In the genomic region with DNA sequence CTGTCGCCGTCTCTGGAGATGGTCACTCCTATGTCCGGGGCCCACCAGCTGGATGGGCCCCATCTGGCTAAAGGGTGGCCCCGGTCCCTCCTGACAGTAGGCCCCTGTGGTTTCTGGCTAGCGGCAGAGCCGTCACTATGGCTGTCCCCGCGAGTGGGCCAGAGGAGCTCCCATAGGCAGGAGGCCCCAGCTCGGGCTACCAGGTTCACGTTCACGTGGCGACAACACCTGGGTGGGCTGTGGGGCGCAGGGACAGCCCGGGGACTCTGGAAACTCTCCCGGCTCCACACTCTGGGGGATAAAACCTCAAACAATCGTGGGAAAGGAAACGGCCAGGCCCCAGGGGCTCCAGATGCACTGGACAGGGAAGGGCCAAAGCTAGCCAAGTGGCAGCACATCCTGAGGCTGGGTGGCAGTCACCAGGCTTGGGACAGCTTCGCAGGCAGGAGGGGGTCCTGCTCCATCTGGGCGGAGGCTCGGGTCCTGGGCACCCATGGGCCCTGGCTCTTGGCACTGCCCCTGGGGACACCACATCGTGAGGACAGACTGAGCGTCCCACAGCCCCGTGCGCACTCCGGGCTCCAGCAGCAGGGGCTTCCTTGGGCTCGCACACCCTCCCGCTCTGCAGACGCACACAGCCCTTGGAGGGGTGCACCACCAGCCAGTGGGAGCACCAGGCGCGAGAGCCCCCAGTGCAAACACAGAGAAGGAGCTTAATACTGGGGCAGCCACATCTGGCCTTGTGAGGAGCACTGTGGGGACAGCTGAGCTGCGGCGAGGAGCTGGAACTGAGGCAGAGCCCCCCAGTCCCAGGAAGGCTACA, we compare ENCODE assay signal across 9 cellular contexts. TPM values are rescaled to one million over a fixed set of nuclear protein-coding genes. Genes with fewer than 3 reads are reported as not detected.
DNase-seq lines count a peak whose midpoint lies in the region; ATAC-seq, FAIRE-seq and TF ChIP-seq lines count a peak whose summit lies in the region.
"Had no signal": no experiment of that assay in that cellular context is flagged by ENCODE, and none has a peak within 500 bp of the region (broad histone marks: within the 10 kb centered on the region; RNA-seq: fewer than 3 reads in every experiment).

No MANE protein-coding gene starts in this region.

- H3K4me1 ChIP-seq in DND-41 (ENCODE audit: insufficient read depth, low read length) (peaks cover 61% of the 10 kb centered on the region), Peyer's patch (peaks cover 0 to 66% (median 23%) of the 10 kb centered on the region in 4 donors), psoas muscle (peaks cover 10% of the 10 kb centered on the region), ovary (ENCODE audit: insufficient read depth) (peaks cover 5% of the 10 kb centered on the region), kidney (ENCODE audit: control insufficient read depth in 1 of 2, insufficient read depth in 1 of 2, low read depth in 1 of 2, low read length in 2 of 2) (peaks cover 7 to 34% of the 10 kb centered on the region in 2 donors)

- H3K9me3 Mint-ChIP-seq in central memory CD8-positive, alpha-beta T cell: no peaks in the 10 kb centered on the region

- peak overlapping the region; percentile 94 for H3K4me3 Mint-ChIP-seq in central memory CD8-positive, alpha-beta T cell

- H3K27me3 ChIP-seq in DND-41 (ENCODE audit: insufficient read depth, low read length, poor library complexity) (no peaks in the 10 kb centered on the region), Peyer's patch (no peaks in the 10 kb centered on the region), psoas muscle (ENCODE audit: insufficient read depth in 3 of 3, low read length in 2 of 3) (no peaks in the 10 kb centered on the region), ovary (no peaks in the 10 kb centered on the region)

- H3K79me2 ChIP-seq in DND-41 (ENCODE audit: insufficient read depth, low read length): peaks cover 65% of the 10 kb centered on the region

- H3K9ac ChIP-seq in DND-41 (ENCODE audit: low read depth, low read length): peak overlapping the region; percentile 78
- H3K9ac ChIP-seq in kidney (ENCODE audit: low read length in 2 of 2): no peak overlapping the region

- no peaks in the 10 kb centered on the region for H3K9me3 ChIP-seq in DND-41 (ENCODE audit: insufficient read depth, low read length, severe bottlenecking)
- no peaks in the 10 kb centered on the region for H3K9me3 ChIP-seq in Peyer's patch
- H3K9me3 ChIP-seq in psoas muscle: no peaks in the 10 kb centered on the region
- no peaks in the 10 kb centered on the region for H3K9me3 ChIP-seq in ovary
- no peaks in the 10 kb centered on the region for H3K9me3 ChIP-seq in kidney (ENCODE audit: control insufficient read depth in 1 of 2, low read length in 2 of 2)

- TF ChIP-seq CTCF in DND-41 (IDR thresholded peaks at IDR 0.05; ENCODE audit: borderline replicate concordance, extremely low read depth, low read length, poor library complexity, severe bottlenecking) (no peak), Peyer's patch (IDR thresholded peaks at IDR 0.05) (no peak), psoas muscle (IDR thresholded peaks at IDR 0.05) (no peak), ovary (IDR thresholded peaks at IDR 0.05) (no peak), kidney (IDR thresholded peaks at IDR 0.05; ENCODE audit: borderline replicate concordance, extremely low read depth, insufficient read depth) (no peak)

- FAIRE-seq in kidney (lab: Jason Lieb, UNC): no peak

- H3K36me3 Mint-ChIP-seq in central memory CD8-positive, alpha-beta T cell (ENCODE audit: insufficient read depth): peaks cover 43% of the 10 kb centered on the region

- H2AFZ ChIP-seq in DND-41 (ENCODE audit: low read depth, low read length): no peak overlapping the region

- peak overlapping the region; percentile 96 for H3K27ac Mint-ChIP-seq in central memory CD8-positive, alpha-beta T cell (ENCODE audit: low read depth)

- intact Hi-C loops in psoas muscle (cut with DNase I): no loop called here
- intact Hi-C loops in ovary (cut with DNase I): no loop called here
- intact Hi-C loops in kidney (cut with DNase I): no loop called here

- DNase-seq in DND-41 (no peak), Peyer's patch (peak in 1 of 3 donors; percentile 28), psoas muscle (no peak), NCI-H1092 (lab: John Stamatoyannopoulos, UW) (no peak), ovary (no peak), kidney (no peak)
- DNase-seq in central memory CD8-positive, alpha-beta T cell (ENCODE audit: low spot score in 2 of 2): no peak
- DNase-seq: DMS79 treated with DMSO at 0.1 percent for 48 hours had no signal

- H4K20me1 ChIP-seq in DND-41 (ENCODE audit: insufficient read depth, low read length): peaks cover 33% of the 10 kb centered on the region

- ATAC-seq in DND-41 (ENCODE audit: insufficient read depth, low read depth): no peak
- no peak for ATAC-seq in central memory CD8-positive, alpha-beta T cell (replicated peaks; ENCODE audit: extremely low read depth, poor library complexity, severe bottlenecking)
- no peak for ATAC-seq in psoas muscle
- ATAC-seq in GM19328 (IDR thresholded peaks at IDR 0.05; ENCODE audit: unreplicated experiment): no peak

- no peak for TF ChIP-seq EP300 in ovary (IDR thresholded peaks at IDR 0.05)

- H3K27me3 Mint-ChIP-seq in central memory CD8-positive, alpha-beta T cell: no peaks in the 10 kb centered on the region

- peaks cover 33% of the 10 kb centered on the region for H3K4me1 Mint-ChIP-seq in central memory CD8-positive, alpha-beta T cell

- TF ChIP-seq POLR2A in Peyer's patch (IDR thresholded peaks at IDR 0.05) (no peak), ovary (IDR thresholded peaks at IDR 0.05) (no peak)

- 63 to 74% (median 69%) methylated on average over 31 to 32 of the region's 32 CpGs for WGBS in psoas muscle, 3 donors
- 80 to 87% (median 80%) methylated on average over 23 to 32 of the region's 32 CpGs for WGBS in ovary, 3 donors

- H3K4me2 ChIP-seq in DND-41 (ENCODE audit: insufficient read depth, low read length): peak overlapping the region; percentile 100

- H3K27ac ChIP-seq in DND-41 (ENCODE audit: low read length) (peak overlapping the region; percentile 98), Peyer's patch (peak overlapping the region; percentile 90 to 99 (median 90)), psoas muscle (peak overlapping the region; percentile 23), ovary (no peak overlapping the region), kidney (ENCODE audit: low read depth in 2 of 2, low read length in 2 of 2) (peak overlapping the region in 1 of 2 donors; percentile 65)

- peaks cover 50% of the 10 kb centered on the region for H3K36me3 ChIP-seq in DND-41 (ENCODE audit: insufficient read depth, low read length)
- H3K36me3 ChIP-seq in Peyer's patch: peaks cover 0 to 33% (median 0%) of the 10 kb centered on the region in 3 donors
- H3K36me3 ChIP-seq in psoas muscle (ENCODE audit: insufficient read depth in 1 of 2, low read depth in 1 of 2): peaks cover 3 to 52% of the 10 kb centered on the region in 2 donors
- peaks cover 2% of the 10 kb centered on the region for H3K36me3 ChIP-seq in ovary
- peaks cover 3 to 4% of the 10 kb centered on the region in 2 donors for H3K36me3 ChIP-seq in kidney (ENCODE audit: control insufficient read depth in 1 of 2, insufficient read depth in 2 of 2, low read length in 2 of 2)

- H3K4me3 ChIP-seq in DND-41 (ENCODE audit: low read depth in 1 of 2, low read length in 2 of 2) (peak overlapping the region in 1 of 2 experiments; percentile 60; a peak in 2 of 4 replicates), Peyer's patch (peak overlapping the region; percentile 9 to 100 (median 59)), psoas muscle (peak overlapping the region; percentile 38), ovary (no peak overlapping the region), kidney (ENCODE audit: low read length in 2 of 2) (no peak overlapping the region)

RNA-seq across cellular contexts. Expression of a gene that starts 4.5 kb away (rescaled TPM):
- total RNA-seq in Peyer's patch (10 to 100 TPM; 14.5 to 64.4 (median 23.1) TPM), psoas muscle (10 to 100 TPM; 13.4 to 22.9 (median 15.7) TPM), ovary (10 to 100 TPM; 17.3 to 26.5 (median 22.2) TPM), kidney (31.4 TPM)
- polyA plus RNA-seq in psoas muscle (10 to 100 TPM; 10.1 to 14.9 (median 12.1) TPM), ovary (10 to 100 TPM in 1 of 2 donors, 1 to 10 TPM in 1; 4.7 to 14.0 TPM), kidney (ENCODE audit: insufficient read depth, low read depth, low replicate concordance) (16.3 TPM)

RNA-seq across cellular contexts. Expression of a gene that starts 4.6 kb away (rescaled TPM):
- total RNA-seq in Peyer's patch (10 to 100 TPM in 2 of 4 donors, 1 to 10 TPM in 2; 3.9 to 25.1 (median 9.3) TPM), psoas muscle (10 to 100 TPM; 12.4 to 24.1 (median 19.6) TPM), ovary (10 to 100 TPM in 6 of 7 donors, 1 to 10 TPM in 1; 8.2 to 36.5 (median 20.5) TPM), kidney (18.8 TPM)
- polyA plus RNA-seq in psoas muscle (10 to 100 TPM; 20.2 to 24.1 (median 21.9) TPM), ovary (10 to 100 TPM in 1 of 2 donors, under 1 TPM in 1; 0.45 to 12.9 TPM), kidney (ENCODE audit: insufficient read depth, low read depth, low replicate concordance) (11.1 TPM)

RNA-seq across cellular contexts. Expression of a gene that starts 15.4 kb away (rescaled TPM):
- under 1 TPM in 2 of 4 donors, not detected in 2; 0.70 to 0.80 TPM for total RNA-seq in Peyer's patch
- 1 to 10 TPM; 1.5 to 8.5 (median 4.0) TPM for total RNA-seq in psoas muscle
- polyA plus RNA-seq in psoas muscle: 1 to 10 TPM; 1.2 to 5.3 (median 3.0) TPM
- 1 to 10 TPM in 1 of 7 donors, under 1 TPM in 3, not detected in 3; 0.12 to 1.0 (median 0.25) TPM for total RNA-seq in ovary
- polyA plus RNA-seq in ovary: under 1 TPM in 1 of 2 donors, not detected in 1; 0.28 TPM
- total RNA-seq in kidney: 2.3 TPM
- 0.75 TPM for polyA plus RNA-seq in kidney (ENCODE audit: insufficient read depth, low read depth, low replicate concordance)

RNA-seq across cellular contexts. Expression of a gene that starts 38.9 kb away (rescaled TPM):
- total RNA-seq in Peyer's patch (100 to 1,000 TPM in 1 of 4 donors, 10 to 100 TPM in 3; 36.8 to 107 (median 60.6) TPM), psoas muscle (10 to 100 TPM; 11.7 to 26.8 (median 16.1) TPM), ovary (100 to 1,000 TPM in 1 of 7 donors, 10 to 100 TPM in 5, 1 to 10 TPM in 1; 9.1 to 135 (median 20.9) TPM), kidney (35.4 TPM)
- polyA plus RNA-seq in psoas muscle (10 to 100 TPM; 13.7 to 19.2 (median 15.9) TPM), ovary (10 to 100 TPM in 1 of 2 donors, 1 to 10 TPM in 1; 9.2 to 22.6 TPM), kidney (ENCODE audit: insufficient read depth, low read depth, low replicate concordance) (48.9 TPM)

RNA-seq across cellular contexts. Expression of a gene that starts 50.9 kb away (rescaled TPM):
- 100 to 1,000 TPM; 131 to 162 (median 141) TPM for total RNA-seq in Peyer's patch
- 10 to 100 TPM; 17.1 to 20.2 (median 19.2) TPM for total RNA-seq in psoas muscle
- 10 to 100 TPM in 2 of 3 donors, 1 to 10 TPM in 1; 9.1 to 28.0 (median 24.0) TPM for polyA plus RNA-seq in psoas muscle
- 100 to 1,000 TPM in 1 of 7 donors, 10 to 100 TPM in 6; 17.5 to 244 (median 63.0) TPM for total RNA-seq in ovary
- 10 to 100 TPM in 1 of 2 donors, 1 to 10 TPM in 1; 6.5 to 51.5 TPM for polyA plus RNA-seq in ovary
- 395 TPM for total RNA-seq in kidney
- 263 TPM for polyA plus RNA-seq in kidney (ENCODE audit: insufficient read depth, low read depth, low replicate concordance)

Comparison
In these comparisons a context has a peak if more than half of its experiments do, and no peak if none do; other contexts are left out.
1. H3K27ac ChIP-seq: peak in DND-41 (single experiment), Peyer's patch (4 of 4) and psoas muscle (single experiment); none in ovary (0 of 2).
2. H3K4me3 ChIP-seq: peak in Peyer's patch (4 of 4) and psoas muscle (single experiment); none in ovary (single experiment) and kidney (0 of 2).